ENCODE assay signal across 1 cellular context in genomic region chr19:5128251-5128931, GRCh38.
TF ChIP-seq lines count a peak whose summit lies in the region.

No MANE protein-coding gene starts in this region.

TF ChIP-seq in K562, 482 proteins besides CTCF, POLR2A, EP300 and RAD21 (continued from another document and continues in another):
- 0 out of 2 replicates have a peak, but pooled peaks have one; percentile 10 for TF ChIP-seq ZBTB40 (IDR thresholded peaks at IDR 0.05)
- TF ChIP-seq ZBTB40 (CRISPR knock-in tag; IDR thresholded peaks at IDR 0.05) = no peak
- TF ChIP-seq CXXC5 (CRISPR knock-in tag; IDR thresholded peaks at IDR 0.05) = peak; percentile 51; the same call in 1 of the 2 replicates
- TF ChIP-seq MCM7 (IDR thresholded peaks at IDR 0.05) = no peak
- TF ChIP-seq TCF3 (CRISPR knock-in tag; IDR thresholded peaks at IDR 0.05) = peak; percentile 65
- TF ChIP-seq HNRNPK (IDR thresholded peaks at IDR 0.05; ENCODE audit: low read depth, low read length, poor library complexity, severe bottlenecking) = no peak
- TF ChIP-seq HNRNPLL (IDR thresholded peaks at IDR 0.05; ENCODE audit: low read depth, low read length, poor library complexity, severe bottlenecking) = no peak
- no peak for TF ChIP-seq ZNF696 (CRISPR knock-in tag; conservative IDR thresholded peaks at IDR 0.05)
- TF ChIP-seq U2AF2 (optimal IDR thresholded peaks at IDR 0.05; ENCODE audit: low read depth, low read length) = no peak
- TF ChIP-seq ETV1 (tag; conservative IDR thresholded peaks at IDR 0.05; ENCODE audit: low read depth) = peak; percentile 70
- TF ChIP-seq HMGN3 (IDR thresholded peaks at IDR 0.05; ENCODE audit: borderline replicate concordance, extremely low read depth, insufficient read length, low read depth, low read length) = no peak
- TF ChIP-seq MAFF (IDR thresholded peaks at IDR 0.05; ENCODE audit: low read length) = no peak
- TF ChIP-seq, protein P1, sequence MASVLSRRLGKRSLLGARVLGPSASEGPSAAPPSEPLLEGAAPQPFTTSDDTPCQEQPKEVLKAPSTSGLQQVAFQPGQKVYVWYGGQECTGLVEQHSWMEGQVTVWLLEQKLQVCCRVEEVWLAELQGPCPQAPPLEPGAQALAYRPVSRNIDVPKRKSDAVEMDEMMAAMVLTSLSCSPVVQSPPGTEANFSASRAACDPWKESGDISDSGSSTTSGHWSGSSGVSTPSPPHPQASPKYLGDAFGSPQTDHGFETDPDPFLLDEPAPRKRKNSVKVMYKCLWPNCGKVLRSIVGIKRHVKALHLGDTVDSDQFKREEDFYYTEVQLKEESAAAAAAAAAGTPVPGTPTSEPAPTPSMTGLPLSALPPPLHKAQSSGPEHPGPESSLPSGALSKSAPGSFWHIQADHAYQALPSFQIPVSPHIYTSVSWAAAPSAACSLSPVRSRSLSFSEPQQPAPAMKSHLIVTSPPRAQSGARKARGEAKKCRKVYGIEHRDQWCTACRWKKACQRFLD (CRISPR knock-in tag; IDR thresholded peaks at IDR 0.05) = no peak
- TF ChIP-seq, protein P2, sequence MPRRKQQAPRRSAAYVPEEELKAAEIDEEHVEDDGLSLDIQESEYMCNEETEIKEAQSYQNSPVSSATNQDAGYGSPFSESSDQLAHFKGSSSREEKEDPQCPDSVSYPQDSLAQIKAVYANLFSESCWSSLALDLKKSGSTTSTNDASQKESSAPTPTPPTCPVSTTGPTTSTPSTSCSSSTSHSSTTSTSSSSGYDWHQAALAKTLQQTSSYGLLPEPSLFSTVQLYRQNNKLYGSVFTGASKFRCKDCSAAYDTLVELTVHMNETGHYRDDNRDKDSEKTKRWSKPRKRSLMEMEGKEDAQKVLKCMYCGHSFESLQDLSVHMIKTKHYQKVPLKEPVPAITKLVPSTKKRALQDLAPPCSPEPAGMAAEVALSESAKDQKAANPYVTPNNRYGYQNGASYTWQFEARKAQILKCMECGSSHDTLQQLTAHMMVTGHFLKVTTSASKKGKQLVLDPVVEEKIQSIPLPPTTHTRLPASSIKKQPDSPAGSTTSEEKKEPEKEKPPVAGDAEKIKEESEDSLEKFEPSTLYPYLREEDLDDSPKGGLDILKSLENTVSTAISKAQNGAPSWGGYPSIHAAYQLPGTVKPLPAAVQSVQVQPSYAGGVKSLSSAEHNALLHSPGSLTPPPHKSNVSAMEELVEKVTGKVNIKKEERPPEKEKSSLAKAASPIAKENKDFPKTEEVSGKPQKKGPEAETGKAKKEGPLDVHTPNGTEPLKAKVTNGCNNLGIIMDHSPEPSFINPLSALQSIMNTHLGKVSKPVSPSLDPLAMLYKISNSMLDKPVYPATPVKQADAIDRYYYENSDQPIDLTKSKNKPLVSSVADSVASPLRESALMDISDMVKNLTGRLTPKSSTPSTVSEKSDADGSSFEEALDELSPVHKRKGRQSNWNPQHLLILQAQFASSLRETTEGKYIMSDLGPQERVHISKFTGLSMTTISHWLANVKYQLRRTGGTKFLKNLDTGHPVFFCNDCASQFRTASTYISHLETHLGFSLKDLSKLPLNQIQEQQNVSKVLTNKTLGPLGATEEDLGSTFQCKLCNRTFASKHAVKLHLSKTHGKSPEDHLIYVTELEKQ (CRISPR knock-in tag; IDR thresholded peaks at IDR 0.05) = no peak
- TF ChIP-seq HNRNPL (IDR thresholded peaks at IDR 0.05; ENCODE audit: low read depth, low read length) = no peak
- no peak for TF ChIP-seq HOXB6 (CRISPR knock-in tag; IDR thresholded peaks at IDR 0.05; ENCODE audit: borderline replicate concordance)
- TF ChIP-seq RFX5 (IDR thresholded peaks at IDR 0.05; ENCODE audit: low read depth, low read length) = no peak
- TF ChIP-seq CBFA2T3 (IDR thresholded peaks at IDR 0.05) = peak; percentile 65
- TF ChIP-seq PRPF4 (IDR thresholded peaks at IDR 0.05; ENCODE audit: insufficient read depth, low read depth, low read length, poor library complexity, severe bottlenecking) = no peak
- TF ChIP-seq, protein P3, sequence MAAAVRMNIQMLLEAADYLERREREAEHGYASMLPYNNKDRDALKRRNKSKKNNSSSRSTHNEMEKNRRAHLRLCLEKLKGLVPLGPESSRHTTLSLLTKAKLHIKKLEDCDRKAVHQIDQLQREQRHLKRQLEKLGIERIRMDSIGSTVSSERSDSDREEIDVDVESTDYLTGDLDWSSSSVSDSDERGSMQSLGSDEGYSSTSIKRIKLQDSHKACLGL (CRISPR knock-in tag; IDR thresholded peaks at IDR 0.05; ENCODE audit: borderline replicate concordance, poor library complexity, severe bottlenecking) = no peak
- no peak for TF ChIP-seq ZFP30 (CRISPR knock-in tag; IDR thresholded peaks at IDR 0.05; ENCODE audit: borderline replicate concordance)
- TF ChIP-seq CCAR2 (IDR thresholded peaks at IDR 0.05; ENCODE audit: low read depth, low read length) = no peak
- TF ChIP-seq TCFL5 (CRISPR knock-in tag; conservative IDR thresholded peaks at IDR 0.05) = no peak
- no peak for TF ChIP-seq PTBP1 (IDR thresholded peaks at IDR 0.05; ENCODE audit: low read depth, low read length)
- TF ChIP-seq RBM14 (IDR thresholded peaks at IDR 0.05; ENCODE audit: borderline replicate concordance, insufficient read depth, low read depth, low read length) = no peak
- no peak for TF ChIP-seq CC2D1A (IDR thresholded peaks at IDR 0.05)
- TF ChIP-seq POLR2G (IDR thresholded peaks at IDR 0.05; ENCODE audit: low read depth, low read length) = no peak
- peak; percentile 16 for TF ChIP-seq DACH1 (IDR thresholded peaks at IDR 0.05; ENCODE audit: partially characterized antibody)
- no peak for TF ChIP-seq RBM22 (IDR thresholded peaks at IDR 0.05; ENCODE audit: low read depth, low read length, poor library complexity, severe bottlenecking)
- TF ChIP-seq FUS (optimal IDR thresholded peaks at IDR 0.05; ENCODE audit: low read depth, low read length) = no peak
- TF ChIP-seq HMBOX1 (IDR thresholded peaks at IDR 0.05) = no peak
- TF ChIP-seq POLR2AphosphoS2 (IDR thresholded peaks at IDR 0.05; ENCODE audit: low read length) = no peak
- peak; percentile 37; the same call in 1 of the 2 replicates for TF ChIP-seq CREM (IDR thresholded peaks at IDR 0.05; ENCODE audit: low read depth)
- no peak for TF ChIP-seq MCM5 (IDR thresholded peaks at IDR 0.05; ENCODE audit: low read depth)
- no peak for TF ChIP-seq CBX8 (IDR thresholded peaks at IDR 0.05; ENCODE audit: borderline replicate concordance, extremely low read depth, low read depth, low read length, poor library complexity, severe bottlenecking)
- no peak for TF ChIP-seq U2AF1 (optimal IDR thresholded peaks at IDR 0.05; ENCODE audit: low read depth, low read length)
- TF ChIP-seq BHLHE40 (IDR thresholded peaks at IDR 0.05; ENCODE audit: low read length) = no peak
- no peak for TF ChIP-seq ZNF583 (CRISPR knock-in tag; IDR thresholded peaks at IDR 0.05)
- no peak for TF ChIP-seq ZNF785 (CRISPR knock-in tag; IDR thresholded peaks at IDR 0.05)
- no peak for TF ChIP-seq THRAP3 (IDR thresholded peaks at IDR 0.05; ENCODE audit: borderline replicate concordance)
- no peak for TF ChIP-seq POLR2B (IDR thresholded peaks at IDR 0.05; ENCODE audit: low read depth, partially characterized antibody)
- TF ChIP-seq, protein P4, sequence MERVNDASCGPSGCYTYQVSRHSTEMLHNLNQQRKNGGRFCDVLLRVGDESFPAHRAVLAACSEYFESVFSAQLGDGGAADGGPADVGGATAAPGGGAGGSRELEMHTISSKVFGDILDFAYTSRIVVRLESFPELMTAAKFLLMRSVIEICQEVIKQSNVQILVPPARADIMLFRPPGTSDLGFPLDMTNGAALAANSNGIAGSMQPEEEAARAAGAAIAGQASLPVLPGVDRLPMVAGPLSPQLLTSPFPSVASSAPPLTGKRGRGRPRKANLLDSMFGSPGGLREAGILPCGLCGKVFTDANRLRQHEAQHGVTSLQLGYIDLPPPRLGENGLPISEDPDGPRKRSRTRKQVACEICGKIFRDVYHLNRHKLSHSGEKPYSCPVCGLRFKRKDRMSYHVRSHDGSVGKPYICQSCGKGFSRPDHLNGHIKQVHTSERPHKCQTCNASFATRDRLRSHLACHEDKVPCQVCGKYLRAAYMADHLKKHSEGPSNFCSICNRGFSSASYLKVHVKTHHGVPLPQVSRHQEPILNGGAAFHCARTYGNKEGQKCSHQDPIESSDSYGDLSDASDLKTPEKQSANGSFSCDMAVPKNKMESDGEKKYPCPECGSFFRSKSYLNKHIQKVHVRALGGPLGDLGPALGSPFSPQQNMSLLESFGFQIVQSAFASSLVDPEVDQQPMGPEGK (CRISPR knock-in tag; IDR thresholded peaks at IDR 0.05; ENCODE audit: borderline replicate concordance) = no peak
- no peak for TF ChIP-seq HDGF (IDR thresholded peaks at IDR 0.05)
- TF ChIP-seq ZNF830 (CRISPR knock-in tag; IDR thresholded peaks at IDR 0.05) = no peak
- no peak for TF ChIP-seq DLX4 (CRISPR knock-in tag; IDR thresholded peaks at IDR 0.05)
- no peak for TF ChIP-seq CBFB (CRISPR knock-in tag; IDR thresholded peaks at IDR 0.05)
- no peak for TF ChIP-seq SMAD1 (IDR thresholded peaks at IDR 0.05; ENCODE audit: low read depth, low read length, partially characterized antibody)
- TF ChIP-seq SIRT6 (IDR thresholded peaks at IDR 0.05; ENCODE audit: low read depth, low read length) = no peak
- TF ChIP-seq ZNF134 (CRISPR knock-in tag; conservative IDR thresholded peaks at IDR 0.05) = no peak
- no peak for TF ChIP-seq GTF2F1 (IDR thresholded peaks at IDR 0.05; ENCODE audit: low read depth, low read length)
- TF ChIP-seq XRCC4 (IDR thresholded peaks at IDR 0.05; ENCODE audit: extremely low read depth, insufficient read depth, insufficient read length) = no peak
- peak; percentile 23 to 89; a peak in 2 of 4 replicates for TF ChIP-seq MAZ (CRISPR knock-in tag; conservative IDR thresholded peaks at IDR 0.05 in 1 of 2, IDR thresholded peaks at IDR 0.05 in 1 of 2)
- TF ChIP-seq NBN (IDR thresholded peaks at IDR 0.05; ENCODE audit: low read depth) = no peak
- no peak for TF ChIP-seq ADNP (tag; IDR thresholded peaks at IDR 0.05)
